Comparison of ENCODE assay signal across 8 cellular contexts in the genomic region with DNA sequence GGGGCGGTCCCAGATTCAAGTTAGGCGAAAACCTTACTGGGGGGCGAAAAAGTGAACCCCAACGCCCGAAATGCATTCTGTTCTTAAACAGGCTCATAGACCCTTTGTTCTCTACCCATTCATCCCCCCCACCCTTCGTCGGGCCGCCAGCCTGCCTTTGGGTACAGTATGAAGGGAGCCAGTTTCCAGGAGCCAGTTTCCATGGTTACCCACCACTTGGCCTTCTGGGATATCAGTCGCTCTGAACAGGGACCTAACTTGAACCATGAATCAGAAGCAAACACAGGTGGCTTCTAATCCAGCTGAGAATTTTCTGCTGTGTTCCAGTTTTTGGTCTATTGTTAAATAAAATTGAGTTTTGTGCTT. TPM values are rescaled to one million over a fixed set of nuclear protein-coding genes. Genes with fewer than 3 reads are reported as not detected.
DNase-seq lines count a peak whose midpoint lies in the region; ATAC-seq and TF ChIP-seq lines count a peak whose summit lies in the region.

No MANE protein-coding gene starts in this region.

- no peak for TF ChIP-seq POLR2A in ovary (IDR thresholded peaks at IDR 0.05)

- no peak for TF ChIP-seq CTCF in cardiac muscle cell (IDR thresholded peaks at IDR 0.05; ENCODE audit: low read depth, low read length)
- no peak for TF ChIP-seq CTCF in ovary (IDR thresholded peaks at IDR 0.05)
- no peak for TF ChIP-seq CTCF in type B pancreatic cell (conservative IDR thresholded peaks at IDR 0.05)

- H3K36me3 Mint-ChIP-seq in type B pancreatic cell, result peaks cover 6% of the 10 kb centered on the region

- peaks cover 14% of the 10 kb centered on the region for H3K4me1 Mint-ChIP-seq in type B pancreatic cell (ENCODE audit: unreplicated experiment)

- peak; percentile 40 for ATAC-seq in GM21717 (IDR thresholded peaks at IDR 0.05; ENCODE audit: unreplicated experiment)

- peaks cover 7% of the 10 kb centered on the region for H3K27me3 Mint-ChIP-seq in type B pancreatic cell

- TF ChIP-seq EP300 in ovary (IDR thresholded peaks at IDR 0.05), result no peak

- peak overlapping the region; percentile 68 for H3K27ac ChIP-seq in cardiac muscle cell
- H3K27ac ChIP-seq in ovary, result peak overlapping the region; percentile 58 to 71

- peaks cover 3% of the 10 kb centered on the region; the same call in 1 of the 2 replicates for H3K9me3 ChIP-seq in MG63
- H3K9me3 ChIP-seq in cardiac muscle cell (ENCODE audit: low read depth), result no peaks in the 10 kb centered on the region
- no peaks in the 10 kb centered on the region for H3K9me3 ChIP-seq in ovary

- H3K36me3 ChIP-seq in MG63 (peaks cover 4% of the 10 kb centered on the region), cardiac muscle cell (no peaks in the 10 kb centered on the region), ovary (no peaks in the 10 kb centered on the region)

- peak overlapping the region; percentile 95 for H3K4me3 ChIP-seq in MG63
- H3K4me3 ChIP-seq in cardiac muscle cell, result peak overlapping the region; percentile 94
- peak overlapping the region; percentile 93 for H3K4me3 ChIP-seq in ovary

- peaks cover 6% of the 10 kb centered on the region for H3K4me1 ChIP-seq in cardiac muscle cell (ENCODE audit: low read depth)
- peaks cover 2% of the 10 kb centered on the region for H3K4me1 ChIP-seq in ovary (ENCODE audit: insufficient read depth)

- no peaks in the 10 kb centered on the region for H3K27me3 ChIP-seq in MG63
- no peaks in the 10 kb centered on the region for H3K27me3 ChIP-seq in cardiac muscle cell
- H3K27me3 ChIP-seq in ovary, result no peaks in the 10 kb centered on the region

- intact Hi-C loops in ovary (cut with DNase I), result loop anchor here in 1 of 4 donors (10.0 kb wide), 1 partner anchor 121 kb away; no protein-coding TSS in a partner anchor

- DNase-seq in COR-L47 (lab: John Stamatoyannopoulos, UW), result peak; percentile 83
- peak; percentile 73 for DNase-seq in MG63
- peak; percentile 41 for DNase-seq in SKM-1 treated with dmso at 0.1 percent for 144 hours (lab: John Stamatoyannopoulos, UW; ENCODE audit: unreplicated experiment)
- peak; percentile 10 for DNase-seq in activated naive CD8-positive, alpha-beta T cell treated with anti-CD3 and anti-CD28 coated beads, Interleukin-2, amount 50 U/mL, for 16 hours (ENCODE audit: low read depth, low spot score)
- DNase-seq in cardiac muscle cell (ENCODE audit: low read depth in 1 of 2, low spot score in 1 of 2), result peak; percentile 77 to 82
- DNase-seq in ovary, result peak in 4 of 5 donors; percentile 50 to 61 (median 58)
- no peak for DNase-seq in type B pancreatic cell (ENCODE audit: extremely low spot score, unreplicated experiment)

- peak overlapping the region; percentile 99 for H3K27ac Mint-ChIP-seq in type B pancreatic cell

- 0 to 1% (median 1%) methylated on average over 9 of the region's 9 CpGs for WGBS in ovary, 3 donors

- H3K4me3 Mint-ChIP-seq in type B pancreatic cell, result peak overlapping the region; percentile 100

- H3K9me3 Mint-ChIP-seq in type B pancreatic cell, result peaks cover 6% of the 10 kb centered on the region

RNA-seq across cellular contexts. Expression of a gene that starts 0.5 kb away (rescaled TPM):
- 45.1 and 131 TPM in 2 replicates for total RNA-seq in MG63 (2014; rRNA removed; shearing (Covaris generic); ENCODE audit: low replicate concordance)
- total RNA-seq in cardiac muscle cell (53.0 and 62.6 TPM in 2 replicates), ovary (10 to 100 TPM; 30.1 to 45.6 (median 36.9) TPM), type B pancreatic cell (ENCODE audit: low replicate concordance) (30.6 and 50.4 TPM in 2 replicates)
- polyA plus RNA-seq in cardiac muscle cell (30.2 and 35.4 TPM in 2 replicates), ovary (10 to 100 TPM; 24.9 to 44.9 TPM)

RNA-seq across cellular contexts. Expression of a gene that starts 53.8 kb away (rescaled TPM):
- total RNA-seq in MG63 (2014; rRNA removed; shearing (Covaris generic); ENCODE audit: low replicate concordance), result 235 and 287 TPM in 2 replicates
- total RNA-seq in cardiac muscle cell (275 and 286 TPM in 2 replicates), ovary (100 to 1,000 TPM; 139 to 219 (median 175) TPM), type B pancreatic cell (ENCODE audit: low replicate concordance) (209 and 262 TPM in 2 replicates)
- polyA plus RNA-seq in cardiac muscle cell (168 and 172 TPM in 2 replicates), ovary (100 to 1,000 TPM in 1 of 2 donors, 10 to 100 TPM in 1; 71.4 to 124 TPM)
